ENCODE assay signal across 9 cellular contexts in the genomic region with DNA sequence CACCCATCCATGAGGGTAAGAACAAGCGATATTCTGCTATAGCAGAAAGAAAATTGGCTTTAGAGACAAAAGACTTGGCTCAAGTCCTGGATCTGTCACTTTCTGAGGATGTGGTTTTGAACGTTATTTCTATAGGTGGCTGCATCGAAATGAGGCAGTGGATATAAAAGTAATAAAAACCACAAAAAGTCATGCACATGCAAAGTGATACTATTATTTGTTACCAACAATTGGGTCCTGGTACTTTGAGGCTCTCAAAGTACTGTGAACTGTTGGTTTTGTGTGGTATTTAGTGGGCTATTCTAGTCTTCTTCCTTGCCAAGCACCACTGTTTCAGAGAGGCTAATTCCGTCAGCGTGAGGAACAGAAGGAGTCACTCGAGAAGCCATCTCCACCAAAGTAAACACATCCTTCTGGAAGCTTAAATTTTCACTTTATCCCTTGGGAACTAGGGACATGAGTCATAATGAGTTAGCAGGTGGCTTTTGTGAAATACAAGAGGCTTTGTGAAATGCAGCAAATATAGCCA. TPM values are rescaled to one million over a fixed set of nuclear protein-coding genes. Genes with fewer than 3 reads are reported as not detected.
DNase-seq lines count a peak whose midpoint lies in the region; ATAC-seq and TF ChIP-seq lines count a peak whose summit lies in the region.
"Had no signal": no experiment of that assay in that cellular context is flagged by ENCODE, and none has a peak within 500 bp of the region (broad histone marks: within the 10 kb centered on the region; RNA-seq: fewer than 3 reads in every experiment).

No MANE protein-coding gene starts in this region.

- peaks cover 4% of the 10 kb centered on the region for H3K9me3 Mint-ChIP-seq in stimulated activated memory B cell treated with anti-CD40 and anti-IgM and Interleukin-4, amounts not matched to agents 10 μg/mL and 1 μg/mL and 100 μg/mL, for 72 hours

- DNase-seq in Ammon's horn (ENCODE audit: low spot score) (peak; percentile 47), HS-5 (ENCODE audit: low read depth) (peak; percentile 41), SW480 (ENCODE audit: low spot score) (peak; percentile 11), fibroblast of villous mesenchyme (ENCODE audit: low read depth) (peak; percentile 66), SIG-M5 treated with dmso at 0.1 percent for 504 hours (lab: John Stamatoyannopoulos, UW; ENCODE audit: unreplicated experiment) (no peak), amniotic stem cell (lab: John Stamatoyannopoulos, UW) (no peak)

- peaks cover 7% of the 10 kb centered on the region for H3K4me1 Mint-ChIP-seq in stimulated activated memory B cell treated with anti-CD40 and anti-IgM and Interleukin-4, amounts not matched to agents 10 μg/mL and 1 μg/mL and 100 μg/mL, for 72 hours

- H3K27me3 Mint-ChIP-seq in stimulated activated memory B cell treated with anti-CD40 and anti-IgM and Interleukin-4, amounts not matched to agents 10 μg/mL and 1 μg/mL and 100 μg/mL, for 72 hours, result peaks cover 19% of the 10 kb centered on the region

- ATAC-seq in stimulated activated memory B cell treated with anti-CD40 and anti-IgM and Interleukin-4, amounts not matched to agents 10 μg/mL and 1 μg/mL and 100 μg/mL, for 72 hours, result no peak
- no peak for ATAC-seq in HG03108 (IDR thresholded peaks at IDR 0.05; ENCODE audit: unreplicated experiment)
- ATAC-seq: Right ventricle myocardium inferior had no signal

- H3K36me3 Mint-ChIP-seq in stimulated activated memory B cell treated with anti-CD40 and anti-IgM and Interleukin-4, amounts not matched to agents 10 μg/mL and 1 μg/mL and 100 μg/mL, for 72 hours, result peaks cover 19% of the 10 kb centered on the region

- H3K4me3 Mint-ChIP-seq in stimulated activated memory B cell treated with anti-CD40 and anti-IgM and Interleukin-4, amounts not matched to agents 10 μg/mL and 1 μg/mL and 100 μg/mL, for 72 hours, result no peak overlapping the region

- no peak overlapping the region for H3K27ac Mint-ChIP-seq in stimulated activated memory B cell treated with anti-CD40 and anti-IgM and Interleukin-4, amounts not matched to agents 10 μg/mL and 1 μg/mL and 100 μg/mL, for 72 hours

- H3K4me3 ChIP-seq in fibroblast of villous mesenchyme (ENCODE audit: low read depth, low read length), result no peak overlapping the region

- TF ChIP-seq CTCF in fibroblast of villous mesenchyme (IDR thresholded peaks at IDR 0.05; ENCODE audit: insufficient read depth, low read depth, low read length), result no peak

RNA-seq across cellular contexts. Expression of a gene that starts 13.1 kb away (rescaled TPM):
- 26.1 and 30.7 TPM in 2 replicates for total RNA-seq in fibroblast of villous mesenchyme

Comparison
In these comparisons a context has a peak if more than half of its experiments do, and no peak if none do; other contexts are left out.
1. DNase-seq: peak in Ammon's horn (single experiment), HS-5 (single experiment), SW480 (single experiment) and fibroblast of villous mesenchyme (single experiment); none in SIG-M5 treated with dmso at 0.1 percent for 504 hours (single experiment) and amniotic stem cell (single experiment).